In the genomic region with DNA sequence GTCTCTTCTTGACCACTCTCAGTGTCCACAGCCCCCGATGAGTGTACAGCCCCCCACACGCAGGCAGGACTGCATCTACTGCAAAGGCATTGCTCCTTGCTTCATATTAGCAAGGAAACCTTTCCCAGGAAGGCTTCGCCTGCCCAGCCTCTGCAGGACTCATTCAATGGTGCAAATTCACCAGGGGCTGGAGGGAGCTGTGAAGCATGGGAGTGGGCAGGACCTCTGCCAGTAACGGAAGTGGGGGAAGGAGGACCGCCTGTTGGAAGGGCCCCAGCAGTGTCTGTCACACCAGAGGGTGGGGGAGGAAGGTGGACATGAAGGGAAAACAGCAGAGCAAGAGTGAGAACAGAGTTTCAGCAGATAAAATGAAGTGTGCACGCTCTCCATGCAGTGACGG, we compare ENCODE assay signal across 17 cellular contexts. TPM values are rescaled to one million over a fixed set of nuclear protein-coding genes. Genes with fewer than 3 reads are reported as not detected.
"Had no signal": no experiment of that assay in that cellular context is flagged by ENCODE, and none has a peak within 500 bp of the region (broad histone marks: within the 10 kb centered on the region; RNA-seq: fewer than 3 reads in every experiment).

No MANE protein-coding gene starts in this region.

- DNase-seq: activated CD4-positive, CD25-positive, alpha-beta regulatory T cell treated with anti-CD3 and anti-CD28 coated beads, Interleukin-2, amount 50 U/mL, for 72 hours; activated CD8-positive, alpha-beta memory T cell treated with anti-CD3 and anti-CD28 coated beads, Interleukin-2, amount 50 U/mL, for 4 hours; activated CD8-positive, alpha-beta T cell treated with anti-CD3 and anti-CD28 coated beads, Interleukin-2, amount 10 ng/mL, durations not matched to agents 7 days and 5 days; activated naive CD4-positive, alpha-beta T cell; activated naive CD8-positive, alpha-beta T cell treated with anti-CD3 and anti-CD28 coated beads, Interleukin-2, amount 50 U/mL, for 24 hours; aorta; head of caudate nucleus; kidney glomerular epithelial cell; mesendoderm; sigmoid colon; spleen; stomach; testis; upper lobe of right lung had no signal

- FAIRE-seq: bronchial epithelial cell, frontal cortex, pancreas had no signal

- H3K9me3 Mint-ChIP-seq: activated naive CD8-positive, alpha-beta T cell treated with anti-CD3 and anti-CD28 coated beads, Interleukin-2, amount 50 U/mL, for 24 hours had no signal

- H3K4me3 Mint-ChIP-seq: activated naive CD8-positive, alpha-beta T cell treated with anti-CD3 and anti-CD28 coated beads, Interleukin-2, amount 50 U/mL, for 24 hours had no signal

- H3K9me3 ChIP-seq: pancreas, sigmoid colon, spleen, stomach, testis, upper lobe of right lung had no signal

- H3K27ac ChIP-seq: pancreas, sigmoid colon, spleen, stomach, testis, upper lobe of right lung had no signal

- H3K36me3 ChIP-seq: pancreas had no signal

- H3K4me3 ChIP-seq: pancreas, sigmoid colon, spleen, stomach, testis, upper lobe of right lung had no signal

- ATAC-seq: activated CD8-positive, alpha-beta T cell treated with anti-CD3 and anti-CD28 coated beads, Interleukin-2, amount 10 ng/mL, durations not matched to agents 7 days and 5 days; activated naive CD8-positive, alpha-beta T cell treated with anti-CD3 and anti-CD28 coated beads, Interleukin-2, amount 50 U/mL, for 24 hours; pancreas; upper lobe of right lung had no signal

- H3K27me3 Mint-ChIP-seq: activated naive CD8-positive, alpha-beta T cell treated with anti-CD3 and anti-CD28 coated beads, Interleukin-2, amount 50 U/mL, for 24 hours had no signal

- H3K27me3 ChIP-seq: pancreas, sigmoid colon, spleen, stomach, testis, upper lobe of right lung had no signal

- H3K27ac Mint-ChIP-seq: activated CD8-positive, alpha-beta T cell treated with anti-CD3 and anti-CD28 coated beads, Interleukin-2, amount 10 ng/mL, durations not matched to agents 7 days and 5 days; activated naive CD8-positive, alpha-beta T cell treated with anti-CD3 and anti-CD28 coated beads, Interleukin-2, amount 50 U/mL, for 24 hours had no signal

RNA-seq across cellular contexts. Expression of gene DPEP1, which starts 46.7 kb away (rescaled TPM):
- total RNA-seq: activated CD8-positive, alpha-beta T cell treated with anti-CD3 and anti-CD28 coated beads, Interleukin-2, amount 10 ng/mL, durations not matched to agents 7 days and 5 days; aorta; sigmoid colon had no signal
